Comparison of ENCODE assay signal across 19 cellular contexts in genomic region chr2:159694500-159695040, GRCh38. TPM values are rescaled to one million over a fixed set of nuclear protein-coding genes. Genes with fewer than 3 reads are reported as not detected.
A peak's percentile ranks its signal among the peaks of the same experiment; 100 is the strongest.
DNase-seq lines count a peak whose midpoint lies in the region; ATAC-seq, FAIRE-seq and TF ChIP-seq lines count a peak whose summit lies in the region.
"Had no signal": no experiment of that assay in that cellular context is flagged by ENCODE, and none has a peak within 500 bp of the region (broad histone marks: within the 10 kb centered on the region; RNA-seq: fewer than 3 reads in every experiment).

No MANE protein-coding gene starts in this region.

- H3K79me2 ChIP-seq in HepG2 (ENCODE audit: insufficient read depth, low read length) (no peaks in the 10 kb centered on the region), K562 (ENCODE audit: control insufficient read depth, insufficient read depth, low read length) (no peaks in the 10 kb centered on the region)

- peaks cover 7% of the 10 kb centered on the region for H3K9me3 Mint-ChIP-seq in activated naive CD8-positive, alpha-beta T cell treated with anti-CD3 and anti-CD28 coated beads for 36 hours
- H3K9me3 Mint-ChIP-seq: HFFc6 had no signal

- 96% methylated on average over 1 of the region's 1 CpG for WGBS in HepG2 (ENCODE audit: low lambda C conversion rate)
- 83% methylated on average over 1 of the region's 1 CpG for WGBS in right lobe of liver (ENCODE audit: insufficient coverage, low coverage, low lambda C conversion rate, missing lambda C conversion rate)
- WGBS in K562 (ENCODE audit: insufficient coverage, low coverage, missing lambda C conversion rate) = 92% methylated on average over 1 of the region's 1 CpG

- H3K27me3 ChIP-seq in HepG2 (ENCODE audit: control insufficient read depth in 1 of 2, insufficient read depth in 2 of 2, low read length in 2 of 2) (no peaks in the 10 kb centered on the region), right lobe of liver (no peaks in the 10 kb centered on the region), K562 (ENCODE audit: control insufficient read depth in 2 of 2, insufficient read depth in 2 of 2, low read length in 2 of 2) (no peaks in the 10 kb centered on the region)

- CTCF ChIA-PET in HepG2 (lab: Yijun Ruan, JAX; ENCODE audit: low intra/inter-chr PET ratio, low total read pairs) (no interaction called here), K562 (lab: Yijun Ruan, JAX; ENCODE audit: low intra/inter-chr PET ratio) (no interaction called here)

- no peak for ATAC-seq in HepG2
- no peak for ATAC-seq in right lobe of liver
- ATAC-seq in K562 = no peak
- no peak for ATAC-seq in GM18519 (IDR thresholded peaks at IDR 0.05; ENCODE audit: low FRiP score, unreplicated experiment)
- ATAC-seq: CD8-positive, alpha-beta T cell had no signal

- H2AFZ ChIP-seq in HepG2 (ENCODE audit: low read length) (no peak overlapping the region), K562 (ENCODE audit: low read depth, low read length) (no peak overlapping the region)

- DNase-seq in HepG2 (ENCODE audit: low spot score) (no peak), right lobe of liver (no peak), GM19239 (ENCODE audit: insufficient read length, low spot score) (no peak), K562 (ENCODE audit: extremely low read depth in 1 of 4, low spot score in 3 of 4) (no peak), SHP77 treated with DMSO at 0.1 percent for 48 hours (lab: John Stamatoyannopoulos, UW) (no peak)
- DNase-seq in activated naive CD8-positive, alpha-beta T cell treated with anti-CD3 and anti-CD28 coated beads for 36 hours = no peak
- DNase-seq: CD8-positive, alpha-beta T cell; COR-L47; DMS153; DMS79 treated with DMSO at 0.1 percent for 48 hours; EL; GOT3; HFFc6 had no signal

- POLR2A ChIA-PET in HepG2 (lab: Yijun Ruan, JAX) (no interaction called here), K562 (lab: Yijun Ruan, JAX) (interaction anchor here (1.2 kb wide), 1 partner anchor 11 kb away, joined by 3 read pairs; no protein-coding TSS in a partner anchor)

- H3K4me3 Mint-ChIP-seq in activated naive CD8-positive, alpha-beta T cell treated with anti-CD3 and anti-CD28 coated beads for 36 hours = no peak overlapping the region
- H3K4me3 Mint-ChIP-seq: CD14-positive monocyte; CD8-positive, alpha-beta T cell; HFFc6 had no signal

- H3K4me1 Mint-ChIP-seq in activated naive CD8-positive, alpha-beta T cell treated with anti-CD3 and anti-CD28 coated beads for 36 hours = no peaks in the 10 kb centered on the region

- FAIRE-seq in HepG2 (lab: Jason Lieb, UNC) (peak; percentile 64), GM19239 (lab: Jason Lieb, UNC) (peak; percentile 51), K562 (lab: Jason Lieb, UNC) (no peak)
- FAIRE-seq: D721Med, G401.6 had no signal

- no peak overlapping the region for H3K4me2 ChIP-seq in HepG2 (ENCODE audit: low read depth, low read length)
- H3K4me2 ChIP-seq in K562 (ENCODE audit: insufficient read depth, low read length) = no peak overlapping the region
- H3K4me2 ChIP-seq: KMS-11 had no signal

- BruUV-seq in HepG2 (replicated peaks; lab: Mats Ljungman, UMichigan) (no TSS peak), K562 (replicated peaks; lab: Mats Ljungman, UMichigan) (no TSS peak)

- H3K4me1 ChIP-seq in HepG2 (ENCODE audit: insufficient read depth, low read length) (no peaks in the 10 kb centered on the region), right lobe of liver (no peaks in the 10 kb centered on the region), K562 (replicated peaks in 1 of 2; ENCODE audit: control insufficient read depth in 2 of 2, insufficient read depth in 2 of 2, low read length in 2 of 2) (no peaks in the 10 kb centered on the region)

- no peaks in the 10 kb centered on the region for H3K9me1 ChIP-seq in K562 (ENCODE audit: control insufficient read depth, insufficient read depth, low read length)

- no peak for TF ChIP-seq EP300 in HepG2 (IDR thresholded peaks at IDR 0.05; ENCODE audit: low read depth in 2 of 2, low read length in 2 of 2)
- TF ChIP-seq EP300 in HepG2 (CRISPR knock-in tag; IDR thresholded peaks at IDR 0.05; ENCODE audit: borderline replicate concordance) = no peak
- no peak for TF ChIP-seq EP300 in K562 (IDR thresholded peaks at IDR 0.05; ENCODE audit: low read length)

- H3K27ac Mint-ChIP-seq in activated naive CD8-positive, alpha-beta T cell treated with anti-CD3 and anti-CD28 coated beads for 36 hours = no peak overlapping the region
- H3K27ac Mint-ChIP-seq: CD8-positive, alpha-beta T cell; HFFc6 had no signal

- H3K9me3 ChIP-seq in HepG2 (ENCODE audit: low read length) = no peaks in the 10 kb centered on the region
- no peaks in the 10 kb centered on the region for H3K9me3 ChIP-seq in right lobe of liver
- H3K9me3 ChIP-seq in K562 (replicated peaks; ENCODE audit: control insufficient read depth, insufficient read depth, low read depth, low read length) = no peaks in the 10 kb centered on the region
- H3K9me3 ChIP-seq: HAP-1 had no signal

- no peaks in the 10 kb centered on the region for H4K20me1 ChIP-seq in HepG2 (ENCODE audit: insufficient read depth, low read length)
- no peaks in the 10 kb centered on the region for H4K20me1 ChIP-seq in K562 (replicated peaks; ENCODE audit: control insufficient read depth, insufficient read depth, low read length)

- H3K9ac ChIP-seq in HepG2 (ENCODE audit: insufficient read depth, low read depth, low read length) (no peak overlapping the region), K562 (ENCODE audit: insufficient read depth in 1 of 2, low read depth in 2 of 2, low read length in 2 of 2) (no peak overlapping the region)
- H3K9ac ChIP-seq: KMS-11 had no signal

- peaks cover 12% of the 10 kb centered on the region for H3K36me3 Mint-ChIP-seq in activated naive CD8-positive, alpha-beta T cell treated with anti-CD3 and anti-CD28 coated beads for 36 hours

- H3K27ac ChIP-seq in HepG2 (ENCODE audit: extremely low read length, insufficient read depth, low read length) (no peak overlapping the region), right lobe of liver (no peak overlapping the region), K562 (ENCODE audit: extremely low read depth, low read depth, low read length) (no peak overlapping the region)
- H3K27ac ChIP-seq: KMS-11 had no signal

- intact Hi-C loops in HepG2 (cut with micrococcal nuclease; ENCODE audit: unreplicated experiment) (loop anchor here (5.0 kb wide), 1 partner anchor 1267 kb away; no protein-coding TSS in a partner anchor), right lobe of liver (cut with DNase I) (no loop called here), K562 (cut with micrococcal nuclease) (no loop called here)

- TF ChIP-seq CTCF in HepG2 (CRISPR knock-in tag; IDR thresholded peaks at IDR 0.05) (no peak), right lobe of liver (IDR thresholded peaks at IDR 0.05) (no peak), K562 (IDR thresholded peaks at IDR 0.05 in 2 of 3, conservative IDR thresholded peaks at IDR 0.05 in 1 of 3; ENCODE audit: insufficient read depth in 2 of 3, low read depth in 1 of 3, low read length in 3 of 3) (no peak)

- no peak overlapping the region for H3K4me3 ChIP-seq in HepG2 (replicated peaks in 1 of 3; ENCODE audit: insufficient read depth in 1 of 3, low read depth in 2 of 3, low read length in 3 of 3)
- H3K4me3 ChIP-seq in right lobe of liver = no peak overlapping the region
- H3K4me3 ChIP-seq in K562 = no peak overlapping the region
- H3K4me3 ChIP-seq: HAP-1 had no signal

- H3K27me3 Mint-ChIP-seq in activated naive CD8-positive, alpha-beta T cell treated with anti-CD3 and anti-CD28 coated beads for 36 hours = no peaks in the 10 kb centered on the region

- no peak for TF ChIP-seq POLR2A in HepG2 (IDR thresholded peaks at IDR 0.05; ENCODE audit: insufficient read depth in 1 of 2, low read depth in 2 of 2, low read length in 2 of 2)
- no peak for TF ChIP-seq POLR2A in right lobe of liver (IDR thresholded peaks at IDR 0.05)
- no peak for TF ChIP-seq POLR2A in K562 (conservative IDR thresholded peaks at IDR 0.05)

- H3K36me3 ChIP-seq in HepG2 (replicated peaks in 1 of 2; ENCODE audit: control insufficient read depth in 1 of 2, insufficient read depth in 2 of 2, low read length in 2 of 2) (no peaks in the 10 kb centered on the region), right lobe of liver (no peaks in the 10 kb centered on the region), K562 (ENCODE audit: control insufficient read depth, insufficient read depth, low read length) (no peaks in the 10 kb centered on the region)
- H3K36me3 ChIP-seq: HAP-1 had no signal

- in situ Hi-C loops in HepG2 (cut with HindIII; ENCODE audit: extremely low pct_ligation_motif_present, low pct_unique_long_range_greater_than_20kb) (loop anchor here (10.0 kb wide), 1 partner anchor 140 kb away; no protein-coding TSS in a partner anchor), K562 (cut with MboI) (no loop called here)

- TF ChIP-seq RAD21 in HepG2 (CRISPR knock-in tag; IDR thresholded peaks at IDR 0.05) = no peak
- no peak for TF ChIP-seq RAD21 in K562 (CRISPR knock-in tag; conservative IDR thresholded peaks at IDR 0.05 in 1 of 2, IDR thresholded peaks at IDR 0.05 in 1 of 2)

RNA-seq across cellular contexts. Expression of gene MARCHF7, which starts 17.7 kb away (rescaled TPM):
- total RNA-seq in HepG2 (2016; rRNA removed; fragmentation: Illumina TruSeq; extraction: Trizol) (88.5 and 156 TPM in 2 replicates), right lobe of liver (10 to 100 TPM; 20.1 to 41.2 (median 29.8) TPM), K562 (2014; rRNA removed) (53.3 and 58.8 TPM in 2 replicates), K562 (2014; rRNA removed; fragmentation: Illumina TruSeq; extraction: Trizol) (117 and 143 TPM in 2 replicates), K562 (2015; rRNA removed; fragmentation: Illumina TruSeq; extraction: Trizol) (118 and 130 TPM in 2 replicates), K562 (2021) (80.5 and 84.9 TPM in 2 replicates)
- 27.0 and 32.4 TPM in 2 replicates for total RNA-seq in HepG2 (2016; cell fraction: cytosol; rRNA removed; fragmentation: Illumina TruSeq; extraction: Trizol; ENCODE audit: low read depth)
- total RNA-seq in HepG2 (2016; cell fraction: insoluble cytoplasmic fraction; rRNA removed; fragmentation: Illumina TruSeq; extraction: Trizol) = 91.7 and 146 TPM in 2 replicates
- 57.4 and 74.7 TPM in 2 replicates for total RNA-seq in HepG2 (2016; cell fraction: membrane; rRNA removed; fragmentation: Illumina TruSeq; extraction: Trizol)
- total RNA-seq in HepG2 (2016; cell fraction: nucleus; rRNA removed; fragmentation: Illumina TruSeq; extraction: Trizol) = 74.2 and 77.1 TPM in 2 replicates
- polyA plus RNA-seq in HepG2 (2011; rRNA removed) (32.8 and 33.2 TPM in 2 replicates), K562 (2011; rRNA removed) (59.4 and 65.1 TPM in 2 replicates), K562 (2014; fragmentation: Illumina TruSeq; extraction: Trizol) (103 and 137 TPM in 2 replicates), K562 (2014; fragmentation: Nextera tagmentation; extraction: Ambion mirVana) (100 to 1,000 TPM in 1 of 2 experiments, 10 to 100 TPM in 1; 86.7 to 106 TPM), K562 (2014; rRNA removed) (50.7 and 58.2 TPM in 2 replicates)
- polyA plus RNA-seq in HepG2 (2011; cell fraction: cytosol; rRNA removed) = 13.5 and 21.8 TPM in 2 replicates
- 19.1 and 33.0 TPM in 2 replicates for polyA plus RNA-seq in HepG2 (2011; cell fraction: nucleus; rRNA removed)
- polyA plus RNA-seq in HepG2 (2012) = 47.2 and 54.7 TPM in 2 replicates
- polyA plus RNA-seq in HepG2 (2016; cell fraction: cytosol; fragmentation: Illumina TruSeq; extraction: Trizol; ENCODE audit: low read depth) = 3.1 and 4.7 TPM in 2 replicates
- 124 and 129 TPM in 2 replicates for polyA plus RNA-seq in HepG2 (2016; cell fraction: insoluble cytoplasmic fraction; fragmentation: Illumina TruSeq; extraction: Trizol; ENCODE audit: low read depth)
- 12.6 and 14.7 TPM in 2 replicates for polyA plus RNA-seq in HepG2 (2016; cell fraction: membrane; fragmentation: Illumina TruSeq; extraction: Trizol; ENCODE audit: low read depth)
- polyA plus RNA-seq in HepG2 (2016; cell fraction: nucleus; fragmentation: Illumina TruSeq; extraction: Trizol; ENCODE audit: insufficient read depth, low read depth) = 114 and 121 TPM in 2 replicates
- polyA minus RNA-seq in HepG2 (2011; rRNA and poly(A)+ RNA removed; ENCODE audit: low replicate concordance) = 14.0 and 17.7 TPM in 2 replicates
- 43.7 and 49.3 TPM in 2 replicates for polyA minus RNA-seq in HepG2 (2011; cell fraction: cytosol; rRNA and poly(A)+ RNA removed)
- 104 and 120 TPM in 2 replicates for polyA minus RNA-seq in HepG2 (2011; cell fraction: nucleus; rRNA and poly(A)+ RNA removed)
- total RNA-seq in K562 (2011; cell fraction: chromatin; rRNA removed; ENCODE audit: low replicate concordance) = 54.6 and 159 TPM in 2 replicates
- 18.2 and 23.3 TPM in 2 replicates for total RNA-seq in K562 (2011; cell fraction: nucleolus; rRNA removed)
- total RNA-seq in K562 (2011; cell fraction: nucleoplasm; rRNA removed) = 32.9 and 50.8 TPM in 2 replicates
- 8.2 and 21.8 TPM in 2 replicates for polyA plus RNA-seq in K562 (2011; cell fraction: cytosol; rRNA removed)
- polyA plus RNA-seq in K562 (2011; cell fraction: nucleus; rRNA removed) = 40.9 and 56.7 TPM in 2 replicates
- 59.4 and 78.8 TPM in 2 replicates for polyA plus RNA-seq in K562 (2012)
- 67.6 and 108 TPM in 2 replicates for polyA minus RNA-seq in K562 (2011; rRNA and poly(A)+ RNA removed)
- 46.2 and 52.4 TPM in 2 replicates for polyA minus RNA-seq in K562 (2011; cell fraction: cytosol; rRNA and poly(A)+ RNA removed)
- polyA minus RNA-seq in K562 (2011; cell fraction: nucleus; rRNA and poly(A)+ RNA removed) = 32.7 and 58.6 TPM in 2 replicates
- 10 to 100 TPM; 85.4 to 86.8 TPM for total RNA-seq in activated naive CD8-positive, alpha-beta T cell treated with anti-CD3 and anti-CD28 coated beads for 36 hours

Comparison
In these comparisons a context has a peak if more than half of its experiments do, and no peak if none do; other contexts are left out.
1. Of the 241 proteins assayed by ChIP-seq in both HepG2 and K562: peak only in HepG2: none; only in K562: MAFG and NFE2; in both: MAFF and MAFK; in neither: 236; mixed calls (peak in some experiments, not most) for 1.